Comparison of ENCODE assay signal across 11 cellular contexts in genomic region chr17:76279742-76280287, GRCh38. TPM values are rescaled to one million over a fixed set of nuclear protein-coding genes. Genes with fewer than 3 reads are reported as not detected.
A peak's percentile ranks its signal among the peaks of the same experiment; 100 is the strongest.
DNase-seq lines count a peak whose midpoint lies in the region; ATAC-seq and TF ChIP-seq lines count a peak whose summit lies in the region.
"Had no signal": no experiment of that assay in that cellular context is flagged by ENCODE, and none has a peak within 500 bp of the region (broad histone marks: within the 10 kb centered on the region; RNA-seq: fewer than 3 reads in every experiment).

No MANE protein-coding gene starts in this region.

- H3K4me1 ChIP-seq in neutrophil (ENCODE audit: control insufficient read depth in 1 of 2, insufficient read depth in 1 of 2, low read depth in 1 of 2, low read length in 1 of 2), result no peaks in the 10 kb centered on the region

- H3K27me3 ChIP-seq in neutrophil, result no peaks in the 10 kb centered on the region
- H3K27me3 ChIP-seq: BLaER1 treated with 17β-estradiol and CSF1 and Interleukin-3, amounts not matched to agents 10 nM and 100 nM; esophagus muscularis mucosa; suprapubic skin had no signal

- H3K27me3 Mint-ChIP-seq in activated T-cell treated with anti-CD3 and anti-CD28 coated beads, Interleukin-2, amount 50 U/mL, for 72 hours (ENCODE audit: low read depth), result no peaks in the 10 kb centered on the region
- H3K27me3 Mint-ChIP-seq in activated T-cell treated with anti-CD3 and anti-CD28 coated beads, Interleukin-2, amount 50 U/mL, for 4 hours (ENCODE audit: low read depth), result no peaks in the 10 kb centered on the region
- no peaks in the 10 kb centered on the region for H3K27me3 Mint-ChIP-seq in central memory CD8-positive, alpha-beta T cell

- peaks cover 35% of the 10 kb centered on the region for H3K4me1 Mint-ChIP-seq in activated T-cell treated with anti-CD3 and anti-CD28 coated beads, Interleukin-2, amount 50 U/mL, for 72 hours (ENCODE audit: low read depth)
- H3K4me1 Mint-ChIP-seq in activated T-cell treated with anti-CD3 and anti-CD28 coated beads, Interleukin-2, amount 50 U/mL, for 4 hours (ENCODE audit: low read depth), result peaks cover 18% of the 10 kb centered on the region
- H3K4me1 Mint-ChIP-seq in central memory CD8-positive, alpha-beta T cell, result peaks cover 2% of the 10 kb centered on the region

- DNase-seq in activated T-cell treated with anti-CD3 and anti-CD28 coated beads, Interleukin-2, amount 50 U/mL, for 72 hours, result no peak
- no peak for DNase-seq in activated T-cell treated with anti-CD3 and anti-CD28 coated beads, Interleukin-2, amount 50 U/mL, for 4 hours
- DNase-seq in HuH-7.5 (ENCODE audit: low spot score), result peak; percentile 8
- DNase-seq in central memory CD8-positive, alpha-beta T cell (ENCODE audit: low spot score in 2 of 2), result no peak
- no peak for DNase-seq in stimulated activated CD4-positive, alpha-beta T cell treated with anti-CD3 and anti-CD28 coated beads, Interleukin-4, amount 100 ng/mL, for 4 hours
- no peak for DNase-seq in stimulated activated CD4-positive, alpha-beta T cell treated with anti-CD3 and anti-CD28 coated beads, Interleukin-12 subunit alpha, Interleukin-12 subunit beta, amount 100 ng/mL, for 4 hours

- TF ChIP-seq CTCF in neutrophil (IDR thresholded peaks at IDR 0.05), result peak; percentile 45

- H3K9me3 ChIP-seq in neutrophil, result no peaks in the 10 kb centered on the region
- H3K9me3 ChIP-seq: BLaER1 treated with 17β-estradiol and CSF1 and Interleukin-3, amounts not matched to agents 10 nM and 100 nM; esophagus muscularis mucosa; suprapubic skin had no signal

- H3K4me3 ChIP-seq in neutrophil (ENCODE audit: low read depth in 1 of 2, low read length in 1 of 2), result no peak overlapping the region
- H3K4me3 ChIP-seq: BLaER1 treated with 17β-estradiol and CSF1 and Interleukin-3, amounts not matched to agents 10 nM and 100 nM; esophagus muscularis mucosa; suprapubic skin had no signal

- H3K4me3 Mint-ChIP-seq in activated T-cell treated with anti-CD3 and anti-CD28 coated beads, Interleukin-2, amount 50 U/mL, for 72 hours, result no peak overlapping the region
- no peak overlapping the region for H3K4me3 Mint-ChIP-seq in activated T-cell treated with anti-CD3 and anti-CD28 coated beads, Interleukin-2, amount 50 U/mL, for 4 hours
- H3K4me3 Mint-ChIP-seq in central memory CD8-positive, alpha-beta T cell, result no peak overlapping the region

- H3K36me3 ChIP-seq in neutrophil, result no peaks in the 10 kb centered on the region
- H3K36me3 ChIP-seq: BLaER1 treated with 17β-estradiol and CSF1 and Interleukin-3, amounts not matched to agents 10 nM and 100 nM; suprapubic skin had no signal

- peak overlapping the region; percentile 81 for H3K27ac Mint-ChIP-seq in activated T-cell treated with anti-CD3 and anti-CD28 coated beads, Interleukin-2, amount 50 U/mL, for 72 hours
- peak overlapping the region; percentile 70 for H3K27ac Mint-ChIP-seq in central memory CD8-positive, alpha-beta T cell (ENCODE audit: low read depth)

- H3K9me3 Mint-ChIP-seq in activated T-cell treated with anti-CD3 and anti-CD28 coated beads, Interleukin-2, amount 50 U/mL, for 72 hours, result no peaks in the 10 kb centered on the region
- no peaks in the 10 kb centered on the region for H3K9me3 Mint-ChIP-seq in activated T-cell treated with anti-CD3 and anti-CD28 coated beads, Interleukin-2, amount 50 U/mL, for 4 hours
- H3K9me3 Mint-ChIP-seq in central memory CD8-positive, alpha-beta T cell, result no peaks in the 10 kb centered on the region

- H3K36me3 Mint-ChIP-seq in activated T-cell treated with anti-CD3 and anti-CD28 coated beads, Interleukin-2, amount 50 U/mL, for 72 hours (ENCODE audit: insufficient read depth in 2 of 2), result no peaks in the 10 kb centered on the region
- H3K36me3 Mint-ChIP-seq in activated T-cell treated with anti-CD3 and anti-CD28 coated beads, Interleukin-2, amount 50 U/mL, for 4 hours (ENCODE audit: insufficient read depth), result no peaks in the 10 kb centered on the region
- H3K36me3 Mint-ChIP-seq in central memory CD8-positive, alpha-beta T cell (ENCODE audit: insufficient read depth), result peaks cover 11% of the 10 kb centered on the region

- ATAC-seq in activated T-cell treated with anti-CD3 and anti-CD28 coated beads, Interleukin-2, amount 50 U/mL, for 72 hours (replicated peaks in 1 of 2), result no peak
- no peak for ATAC-seq in activated T-cell treated with anti-CD3 and anti-CD28 coated beads, Interleukin-2, amount 50 U/mL, for 4 hours
- ATAC-seq in central memory CD8-positive, alpha-beta T cell (replicated peaks; ENCODE audit: extremely low read depth, poor library complexity, severe bottlenecking), result no peak
- no peak for ATAC-seq in GM19467 (IDR thresholded peaks at IDR 0.05; ENCODE audit: unreplicated experiment)

- H3K27ac ChIP-seq in neutrophil, result no peak overlapping the region
- H3K27ac ChIP-seq: BLaER1 treated with 17β-estradiol and CSF1 and Interleukin-3, amounts not matched to agents 10 nM and 100 nM; esophagus muscularis mucosa; suprapubic skin had no signal

RNA-seq across cellular contexts. Expression of gene UBALD2, which starts 14.7 kb away (rescaled TPM):
- total RNA-seq in activated T-cell treated with anti-CD3 and anti-CD28 coated beads, Interleukin-2, amount 50 U/mL, for 72 hours, result 100 to 1,000 TPM; 629 to 707 TPM
- 100 to 1,000 TPM; 162 to 196 (median 186) TPM for total RNA-seq in activated T-cell treated with anti-CD3 and anti-CD28 coated beads, Interleukin-2, amount 50 U/mL, for 4 hours

RNA-seq across cellular contexts. Expression of gene QRICH2, which starts 28.3 kb away (rescaled TPM):
- total RNA-seq in activated T-cell treated with anti-CD3 and anti-CD28 coated beads, Interleukin-2, amount 50 U/mL, for 72 hours, result 1 to 10 TPM; 3.1 to 4.5 TPM
- 1 to 10 TPM; 1.1 to 2.1 (median 1.2) TPM for total RNA-seq in activated T-cell treated with anti-CD3 and anti-CD28 coated beads, Interleukin-2, amount 50 U/mL, for 4 hours

RNA-seq across cellular contexts. Expression of gene RNF157, which starts 39.5 kb away (rescaled TPM):
- 100 to 1,000 TPM in 1 of 2 donors, 10 to 100 TPM in 1; 91.9 to 100 TPM for total RNA-seq in activated T-cell treated with anti-CD3 and anti-CD28 coated beads, Interleukin-2, amount 50 U/mL, for 72 hours
- total RNA-seq in activated T-cell treated with anti-CD3 and anti-CD28 coated beads, Interleukin-2, amount 50 U/mL, for 4 hours, result 10 to 100 TPM; 13.3 to 16.7 (median 14.9) TPM

Comparison
In these comparisons a context has a peak if more than half of its experiments do, and no peak if none do; other contexts are left out.
1. RNA of gene RNF157, which starts 39.5 kb away (total RNA-seq): 91.9 to 100 TPM in activated T-cell treated with anti-CD3 and anti-CD28 coated beads, Interleukin-2, amount 50 U/mL, for 72 hours; 13.3 to 16.7 TPM in activated T-cell treated with anti-CD3 and anti-CD28 coated beads, Interleukin-2, amount 50 U/mL, for 4 hours; every median in the first group is over 4 times any median in the second.